17 cellular contexts compared by ENCODE assay signal in genomic region chr9:133769511-133770075, GRCh38. TPM values are rescaled to one million over a fixed set of nuclear protein-coding genes. Genes with fewer than 3 reads are reported as not detected.
DNase-seq lines count a peak whose midpoint lies in the region; ATAC-seq, FAIRE-seq and TF ChIP-seq lines count a peak whose summit lies in the region.
"Had no signal": no experiment of that assay in that cellular context is flagged by ENCODE, and none has a peak within 500 bp of the region (broad histone marks: within the 10 kb centered on the region; RNA-seq: fewer than 3 reads in every experiment).

No MANE protein-coding gene starts in this region.

- TF ChIP-seq POLR2A in adrenal gland (IDR thresholded peaks at IDR 0.05) (no peak), right lobe of liver (IDR thresholded peaks at IDR 0.05) (no peak)

- H3K27me3 Mint-ChIP-seq in H9 (ENCODE audit: low read depth) = no peaks in the 10 kb centered on the region
- no peaks in the 10 kb centered on the region for H3K27me3 Mint-ChIP-seq in CD8-positive, alpha-beta memory T cell
- H3K27me3 Mint-ChIP-seq: activated naive CD8-positive, alpha-beta T cell; CD4-positive, alpha-beta T cell had no signal

- no peak overlapping the region for H2BK5ac ChIP-seq in H9 (ENCODE audit: insufficient read length, low read length)

- no peaks in the 10 kb centered on the region for H4K20me1 ChIP-seq in H9 (ENCODE audit: control insufficient read depth, insufficient read depth, insufficient read length)

- H3K14ac ChIP-seq in H9 (ENCODE audit: insufficient read depth, low read length) = no peak overlapping the region

- no peak overlapping the region for H2BK12ac ChIP-seq in H9 (ENCODE audit: insufficient read length, low read depth, low read length)

- H3K56ac ChIP-seq in H9 (ENCODE audit: insufficient read length, low read depth, low read length) = no peak overlapping the region

- H3K4me1 ChIP-seq in H9 (ENCODE audit: insufficient read depth, low read length) (no peaks in the 10 kb centered on the region), adrenal gland (replicated peaks in 1 of 2) (no peaks in the 10 kb centered on the region), right lobe of liver (peaks cover 0 to 23% (median 4%) of the 10 kb centered on the region in 4 donors), psoas muscle (no peaks in the 10 kb centered on the region), small intestine (ENCODE audit: control insufficient read depth in 2 of 2, insufficient read depth in 1 of 2, low read depth in 1 of 2, low read length in 1 of 2) (no peaks in the 10 kb centered on the region)
- no peaks in the 10 kb centered on the region for H3K4me1 ChIP-seq in CD8-positive, alpha-beta memory T cell (ENCODE audit: insufficient read depth, low read length)
- H3K4me1 ChIP-seq: gastroesophageal sphincter had no signal

- no peaks in the 10 kb centered on the region for H3K9me3 ChIP-seq in H9 (ENCODE audit: control insufficient read depth, low read depth, low read length)
- no peaks in the 10 kb centered on the region for H3K9me3 ChIP-seq in adrenal gland (replicated peaks in 1 of 3)
- H3K9me3 ChIP-seq in right lobe of liver = no peaks in the 10 kb centered on the region
- peaks cover 11% of the 10 kb centered on the region for H3K9me3 ChIP-seq in psoas muscle
- no peaks in the 10 kb centered on the region for H3K9me3 ChIP-seq in small intestine (ENCODE audit: control insufficient read depth, low read depth)
- H3K9me3 ChIP-seq in CD8-positive, alpha-beta memory T cell (ENCODE audit: low read length) = peaks cover 7% of the 10 kb centered on the region

- no peak overlapping the region for H4K8ac ChIP-seq in H9 (replicated peaks; ENCODE audit: insufficient read length, low read depth, low read length)

- H3T11ph ChIP-seq in H9 (ENCODE audit: low read length) = no peak overlapping the region

- no peak overlapping the region for H2AFZ ChIP-seq in H9 (ENCODE audit: low read length)

- H3K27ac ChIP-seq in H9 (ENCODE audit: insufficient read length, low read depth, low read length) (no peak overlapping the region), adrenal gland (no peak overlapping the region), right lobe of liver (peak overlapping the region; percentile 65 to 80 (median 67)), psoas muscle (no peak overlapping the region), small intestine (ENCODE audit: low read depth in 1 of 2, low read length in 1 of 2) (no peak overlapping the region)
- no peak overlapping the region for H3K27ac ChIP-seq in CD8-positive, alpha-beta memory T cell (ENCODE audit: low read depth, low read length)
- H3K27ac ChIP-seq: gastroesophageal sphincter had no signal

- H3K23me2 ChIP-seq in H9 (ENCODE audit: insufficient read length, low read depth, low read length, poor library complexity, severe bottlenecking) = no peaks in the 10 kb centered on the region

- H3K9me3 Mint-ChIP-seq in H9 = peaks cover 10% of the 10 kb centered on the region in 2 experiments
- peaks cover 7 to 18% (median 16%) of the 10 kb centered on the region in 5 donors for H3K9me3 Mint-ChIP-seq in CD8-positive, alpha-beta memory T cell
- H3K9me3 Mint-ChIP-seq: CD4-positive, alpha-beta T cell had no signal

- no peak overlapping the region for H3K18ac ChIP-seq in H9 (ENCODE audit: insufficient read length, low read depth, low read length)

- no peak overlapping the region for H3K4me2 ChIP-seq in H9 (ENCODE audit: insufficient read depth, insufficient read length, low read length)

- no peak overlapping the region for H4K91ac ChIP-seq in H9 (ENCODE audit: insufficient read length, low read depth, low read length)

- no peak overlapping the region for H3K27ac Mint-ChIP-seq in H9
- H3K27ac Mint-ChIP-seq in CD8-positive, alpha-beta memory T cell = no peak overlapping the region
- H3K27ac Mint-ChIP-seq: activated naive CD8-positive, alpha-beta T cell; CD4-positive, alpha-beta T cell had no signal

- H3K79me1 ChIP-seq in H9 (ENCODE audit: insufficient read depth, low read depth, low read length, poor library complexity, severe bottlenecking) = no peaks in the 10 kb centered on the region

- no peak overlapping the region for H3K4ac ChIP-seq in H9 (ENCODE audit: low read depth, low read length)

- POLR2A ChIA-PET in CD8-positive, alpha-beta memory T cell (lab: Charles Lee) = no interaction called here

- TF ChIP-seq CTCF in H9 (conservative IDR thresholded peaks at IDR 0.05) = no peak
- no peak for TF ChIP-seq CTCF in adrenal gland (IDR thresholded peaks at IDR 0.05)
- no peak for TF ChIP-seq CTCF in right lobe of liver (IDR thresholded peaks at IDR 0.05)
- TF ChIP-seq CTCF in psoas muscle (IDR thresholded peaks at IDR 0.05) = no peak

- no peak overlapping the region for H3K23ac ChIP-seq in H9 (ENCODE audit: insufficient read length, low read depth, low read length)

- no peak overlapping the region for H2AK5ac ChIP-seq in H9 (ENCODE audit: insufficient read length, low read length)

- DNase-seq in H9 = peak; percentile 24
- DNase-seq in adrenal gland = peak in 4 of 7 donors; percentile 0 to 43 (median 12)
- peak in 2 of 3 donors; percentile 32 to 53 for DNase-seq in right lobe of liver
- DNase-seq in psoas muscle = peak; percentile 3 to 23
- no peak for DNase-seq in small intestine
- no peak for DNase-seq in NAMALWA (ENCODE audit: low spot score)
- DNase-seq in CD8-positive, alpha-beta memory T cell = no peak
- DNase-seq: activated CD4-positive, alpha-beta T cell treated with anti-CD3 and anti-CD28 coated beads, Interleukin-2, amount 50 U/mL, for 4 hours; IMR-90; NCI-H1436 treated with DMSO at 0.1 percent for 48 hours; stimulated activated CD4-positive, alpha-beta T cell treated with anti-CD3 and anti-CD28 coated beads, Interleukin-4, amount 100 ng/mL, for 1 hour; T-helper 1 cell had no signal

- no peak overlapping the region for H2BK15ac ChIP-seq in H9 (ENCODE audit: low read depth, low read length)

- H3K4me3 Mint-ChIP-seq in H9 = no peak overlapping the region
- no peak overlapping the region for H3K4me3 Mint-ChIP-seq in CD8-positive, alpha-beta memory T cell
- H3K4me3 Mint-ChIP-seq: activated naive CD8-positive, alpha-beta T cell; CD4-positive, alpha-beta T cell had no signal

- CTCF ChIA-PET in CD8-positive, alpha-beta memory T cell (lab: Charles Lee) = interaction anchor here (1.1 to 1.8 kb wide), 2 partner anchors 13 to 24 kb away, joined by 3 to 4 read pairs; no protein-coding TSS in a partner anchor

- H2BK120ac ChIP-seq in H9 (ENCODE audit: low read depth, low read length, poor library complexity, severe bottlenecking) = no peak overlapping the region

- no peaks in the 10 kb centered on the region for H3K4me1 Mint-ChIP-seq in H9
- no peaks in the 10 kb centered on the region for H3K4me1 Mint-ChIP-seq in CD8-positive, alpha-beta memory T cell

- ATAC-seq in right lobe of liver (peak; percentile 4 to 12 (median 8)), psoas muscle (no peak), HG02870 (IDR thresholded peaks at IDR 0.05; ENCODE audit: unreplicated experiment) (no peak)
- ATAC-seq: gastroesophageal sphincter had no signal

- no CpG with 5 or more reads among the region's 17 CpGs for WGBS in H9 (ENCODE audit: extremely low coverage, insufficient read length, low lambda C conversion rate)
- 88 to 96% (median 92%) methylated on average over 8 to 17 of the region's 17 CpGs for WGBS in adrenal gland, 4 donors
- WGBS in right lobe of liver (ENCODE audit: insufficient coverage, low coverage, low lambda C conversion rate, missing lambda C conversion rate) = 44% methylated on average over 9 of the region's 17 CpGs
- 86 to 92% (median 88%) methylated on average over 16 to 17 of the region's 17 CpGs for WGBS in psoas muscle, 3 donors
- 87 to 93% (median 90%) methylated on average over 17 of the region's 17 CpGs for WGBS in small intestine, 3 donors

- H3K36me3 ChIP-seq in adrenal gland (replicated peaks in 1 of 2) (peaks cover 0 to 46% of the 10 kb centered on the region in 2 donors), right lobe of liver (peaks cover 0 to 12% (median 8%) of the 10 kb centered on the region in 4 donors), psoas muscle (ENCODE audit: insufficient read depth in 1 of 2, low read depth in 1 of 2) (no peaks in the 10 kb centered on the region), small intestine (ENCODE audit: control insufficient read depth in 2 of 2, insufficient read depth in 2 of 2, low read length in 2 of 2) (peaks cover 21 to 28% of the 10 kb centered on the region in 2 donors)
- no peaks in the 10 kb centered on the region for H3K36me3 ChIP-seq in CD8-positive, alpha-beta memory T cell (ENCODE audit: insufficient read depth, low read length)

- H3K27me3 ChIP-seq in H9 (ENCODE audit: insufficient read depth, low read length) (no peaks in the 10 kb centered on the region), adrenal gland (no peaks in the 10 kb centered on the region), right lobe of liver (no peaks in the 10 kb centered on the region), psoas muscle (ENCODE audit: insufficient read depth in 3 of 3, low read length in 2 of 3) (no peaks in the 10 kb centered on the region), small intestine (ENCODE audit: control insufficient read depth in 2 of 2, insufficient read depth in 2 of 2, low read length in 2 of 2) (no peaks in the 10 kb centered on the region)
- no peaks in the 10 kb centered on the region for H3K27me3 ChIP-seq in CD8-positive, alpha-beta memory T cell (ENCODE audit: insufficient read depth, low read length, poor library complexity, severe bottlenecking)
- H3K27me3 ChIP-seq: gastroesophageal sphincter had no signal

- intact Hi-C loops in adrenal gland (cut with DNase I) (no loop called here), right lobe of liver (cut with DNase I) (no loop called here), psoas muscle (cut with DNase I) (no loop called here)

- H4K5ac ChIP-seq in H9 (ENCODE audit: insufficient read length, low read depth, low read length) = no peak overlapping the region

- no peak for FAIRE-seq in small intestine (lab: Jason Lieb, UNC)
- FAIRE-seq: GM12892 had no signal

- peaks cover 35 to 68% (median 47%) of the 10 kb centered on the region in 3 experiments for H3K36me3 Mint-ChIP-seq in H9 (ENCODE audit: insufficient read depth in 1 of 3, low read depth in 3 of 3)
- peaks cover 0 to 26% (median 4%) of the 10 kb centered on the region in 3 donors for H3K36me3 Mint-ChIP-seq in CD8-positive, alpha-beta memory T cell

- H3K4me3 ChIP-seq in adrenal gland (no peak overlapping the region), right lobe of liver (peak overlapping the region in 2 of 3 donors; percentile 23 to 43), psoas muscle (no peak overlapping the region), small intestine (ENCODE audit: low read depth in 1 of 2, low read length in 2 of 2) (no peak overlapping the region)
- no peak overlapping the region for H3K4me3 ChIP-seq in CD8-positive, alpha-beta memory T cell (ENCODE audit: low read length)
- H3K4me3 ChIP-seq: gastroesophageal sphincter had no signal

- no peak overlapping the region for H2BK20ac ChIP-seq in H9 (ENCODE audit: low read depth, low read length, poor library complexity, severe bottlenecking)

- H3K79me2 ChIP-seq in H9 (ENCODE audit: insufficient read depth, low read length) = no peaks in the 10 kb centered on the region

- no peak overlapping the region for H3K9ac ChIP-seq in H9 (ENCODE audit: extremely low read depth, insufficient read length, low read length)

RNA-seq across cellular contexts. Expression of gene SARDH, which starts 31.4 kb away (rescaled TPM):
- total RNA-seq in H9 (2021) = 5.3 TPM in 2 replicates
- 1 to 10 TPM; 1.5 to 9.6 (median 3.4) TPM for total RNA-seq in adrenal gland
- polyA plus RNA-seq in adrenal gland = 1 to 10 TPM in 2 of 3 donors, under 1 TPM in 1; 0.81 to 6.8 (median 3.0) TPM
- 100 to 1,000 TPM in 3 of 6 experiments, 10 to 100 TPM in 3; 67.3 to 183 (median 101) TPM for total RNA-seq in right lobe of liver
- 1 to 10 TPM in 3 of 4 donors, under 1 TPM in 1; 0.59 to 2.5 (median 1.5) TPM for total RNA-seq in psoas muscle
- polyA plus RNA-seq in psoas muscle = under 1 TPM; 0.16 to 0.62 (median 0.26) TPM
- polyA plus RNA-seq in small intestine = under 1 TPM in 2 of 3 donors, not detected in 1; 0.51 to 0.54 TPM
- total RNA-seq in CD8-positive, alpha-beta memory T cell = 1 to 10 TPM; 1.3 to 2.0 TPM
- 1.8 TPM for polyA plus RNA-seq in CD8-positive, alpha-beta memory T cell

Comparison
In these comparisons a context has a peak if more than half of its experiments do, and no peak if none do; other contexts are left out.
1. DNase-seq: peak in H9 (single experiment), adrenal gland (4 of 7), right lobe of liver (2 of 3) and psoas muscle (2 of 2); none in small intestine (single experiment), NAMALWA (single experiment) and CD8-positive, alpha-beta memory T cell (0 of 5).
2. H3K27ac ChIP-seq: peak in right lobe of liver (3 of 3); none in H9 (single experiment), adrenal gland (0 of 5), psoas muscle (single experiment), small intestine (0 of 2) and CD8-positive, alpha-beta memory T cell (single experiment).
3. H3K4me3 ChIP-seq: peak in right lobe of liver (2 of 3); none in adrenal gland (0 of 4), psoas muscle (single experiment), small intestine (0 of 2) and CD8-positive, alpha-beta memory T cell (single experiment).
4. ATAC-seq: peak in right lobe of liver (4 of 4); none in psoas muscle (0 of 4) and HG02870 (single experiment).
5. RNA of gene SARDH, which starts 31.4 kb away (total RNA-seq): 67.3 to 183 TPM in right lobe of liver; 5.3 TPM in H9, 1.5 to 9.6 TPM in adrenal gland, 1.3 to 2.0 TPM in CD8-positive, alpha-beta memory T cell and 0.59 to 2.5 TPM in psoas muscle; every median in the first group is over 4 times any median in the second.